ENCODE assay signal across 2 cellular contexts in the genomic region with DNA sequence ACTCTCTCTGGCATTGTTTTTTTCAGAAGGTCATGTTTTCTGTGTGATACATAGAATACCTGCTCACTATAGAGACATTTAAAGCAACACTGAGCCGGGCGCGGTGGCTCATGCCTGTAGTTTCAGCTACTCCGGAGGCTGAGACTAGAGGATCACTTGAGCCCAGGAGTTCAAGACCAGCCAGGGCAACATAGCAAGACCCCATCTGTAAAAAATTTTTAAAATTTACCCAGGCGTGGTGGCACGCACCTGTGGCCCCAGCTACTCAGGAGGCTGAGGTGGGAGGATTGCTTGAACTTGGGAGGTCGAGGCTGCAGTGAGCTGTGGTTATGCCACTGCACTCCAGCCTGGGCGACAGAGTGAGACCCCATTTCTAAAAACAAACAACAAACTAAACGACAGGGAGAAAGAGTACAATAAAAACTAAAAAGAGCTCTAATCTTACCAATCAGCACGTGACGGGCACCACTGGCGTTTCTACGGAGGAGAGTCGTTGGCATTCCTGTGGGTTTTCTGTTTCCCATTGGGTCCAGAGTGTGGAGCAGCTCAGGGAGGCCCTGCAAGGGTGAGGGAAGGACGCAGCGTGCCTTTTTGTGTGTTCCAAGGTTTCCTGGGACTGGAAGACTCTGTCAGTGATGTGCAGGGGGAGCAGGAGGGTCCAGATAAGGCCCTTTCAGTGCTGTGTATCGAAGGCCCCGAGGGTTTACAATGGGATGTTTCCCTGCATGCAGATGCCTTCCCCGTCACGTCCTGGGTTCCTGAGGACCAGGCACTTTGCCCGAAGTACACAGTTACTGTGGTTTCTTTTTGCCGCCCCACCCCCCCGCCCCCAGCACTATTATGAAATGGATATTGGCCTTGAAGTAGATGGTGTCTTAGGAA.
TF ChIP-seq lines count a peak whose summit lies in the region.

No MANE protein-coding gene starts in this region.

TF ChIP-seq in HepG2, 621 proteins besides CTCF, POLR2A, EP300 and RAD21 (continues in another document):
- TF ChIP-seq, protein P1, sequence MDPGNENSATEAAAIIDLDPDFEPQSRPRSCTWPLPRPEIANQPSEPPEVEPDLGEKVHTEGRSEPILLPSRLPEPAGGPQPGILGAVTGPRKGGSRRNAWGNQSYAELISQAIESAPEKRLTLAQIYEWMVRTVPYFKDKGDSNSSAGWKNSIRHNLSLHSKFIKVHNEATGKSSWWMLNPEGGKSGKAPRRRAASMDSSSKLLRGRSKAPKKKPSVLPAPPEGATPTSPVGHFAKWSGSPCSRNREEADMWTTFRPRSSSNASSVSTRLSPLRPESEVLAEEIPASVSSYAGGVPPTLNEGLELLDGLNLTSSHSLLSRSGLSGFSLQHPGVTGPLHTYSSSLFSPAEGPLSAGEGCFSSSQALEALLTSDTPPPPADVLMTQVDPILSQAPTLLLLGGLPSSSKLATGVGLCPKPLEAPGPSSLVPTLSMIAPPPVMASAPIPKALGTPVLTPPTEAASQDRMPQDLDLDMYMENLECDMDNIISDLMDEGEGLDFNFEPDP (CRISPR knock-in tag; conservative IDR thresholded peaks at IDR 0.05): 0 out of 2 replicates have a peak, but pooled peaks have one; percentile 55
- TF ChIP-seq ZFP37 (CRISPR knock-in tag; IDR thresholded peaks at IDR 0.05; ENCODE audit: borderline replicate concordance) (no peak), ZFX (CRISPR knock-in tag; IDR thresholded peaks at IDR 0.05; ENCODE audit: low read depth) (0 out of 2 replicates have a peak, but pooled peaks have one; percentile 8), NR2F6 (IDR thresholded peaks at IDR 0.05) (0 out of 2 replicates have a peak, but pooled peaks have one; percentile 20), NR2F6 (CRISPR knock-in tag; IDR thresholded peaks at IDR 0.05) (no peak), MYC (CRISPR knock-in tag; IDR thresholded peaks at IDR 0.05; ENCODE audit: borderline replicate concordance) (no peak), ZNF772 (CRISPR knock-in tag; IDR thresholded peaks at IDR 0.05) (0 out of 2 replicates have a peak, but pooled peaks have one; percentile 6), FOXK2 (IDR thresholded peaks at IDR 0.05) (no peak), MEF2D (CRISPR knock-in tag; IDR thresholded peaks at IDR 0.05) (0 out of 2 replicates have a peak, but pooled peaks have one; percentile 51), ZNF674 (CRISPR knock-in tag; IDR thresholded peaks at IDR 0.05; ENCODE audit: low read depth) (no peak), HDAC1 (CRISPR knock-in tag; IDR thresholded peaks at IDR 0.05) (0 out of 2 replicates have a peak, but pooled peaks have one; percentile 9), ZMYM4 (CRISPR knock-in tag; IDR thresholded peaks at IDR 0.05) (0 out of 2 replicates have a peak, but pooled peaks have one; percentile 13), MED1 (CRISPR knock-in tag; IDR thresholded peaks at IDR 0.05) (peak; percentile 39; the same call in 1 of the 2 replicates), SOX6 (IDR thresholded peaks at IDR 0.05) (no peak), SOX6 (CRISPR knock-in tag; IDR thresholded peaks at IDR 0.05) (no peak), ZNF558 (CRISPR knock-in tag; IDR thresholded peaks at IDR 0.05; ENCODE audit: borderline replicate concordance) (0 out of 2 replicates have a peak, but pooled peaks have one; percentile 6), ZNF121 (CRISPR knock-in tag; IDR thresholded peaks at IDR 0.05) (peak; percentile 89), BHLHE40 (IDR thresholded peaks at IDR 0.05; ENCODE audit: low read length) (peak; percentile 68), ZNF136 (CRISPR knock-in tag; IDR thresholded peaks at IDR 0.05; ENCODE audit: low read depth) (no peak), ZKSCAN8 (CRISPR knock-in tag; IDR thresholded peaks at IDR 0.05; ENCODE audit: borderline replicate concordance) (no peak), RFXANK (CRISPR knock-in tag; IDR thresholded peaks at IDR 0.05) (no peak), SPEN (CRISPR knock-in tag; IDR thresholded peaks at IDR 0.05; ENCODE audit: low read depth) (0 out of 2 replicates have a peak, but pooled peaks have one; percentile 26)
- TF ChIP-seq, protein P2, sequence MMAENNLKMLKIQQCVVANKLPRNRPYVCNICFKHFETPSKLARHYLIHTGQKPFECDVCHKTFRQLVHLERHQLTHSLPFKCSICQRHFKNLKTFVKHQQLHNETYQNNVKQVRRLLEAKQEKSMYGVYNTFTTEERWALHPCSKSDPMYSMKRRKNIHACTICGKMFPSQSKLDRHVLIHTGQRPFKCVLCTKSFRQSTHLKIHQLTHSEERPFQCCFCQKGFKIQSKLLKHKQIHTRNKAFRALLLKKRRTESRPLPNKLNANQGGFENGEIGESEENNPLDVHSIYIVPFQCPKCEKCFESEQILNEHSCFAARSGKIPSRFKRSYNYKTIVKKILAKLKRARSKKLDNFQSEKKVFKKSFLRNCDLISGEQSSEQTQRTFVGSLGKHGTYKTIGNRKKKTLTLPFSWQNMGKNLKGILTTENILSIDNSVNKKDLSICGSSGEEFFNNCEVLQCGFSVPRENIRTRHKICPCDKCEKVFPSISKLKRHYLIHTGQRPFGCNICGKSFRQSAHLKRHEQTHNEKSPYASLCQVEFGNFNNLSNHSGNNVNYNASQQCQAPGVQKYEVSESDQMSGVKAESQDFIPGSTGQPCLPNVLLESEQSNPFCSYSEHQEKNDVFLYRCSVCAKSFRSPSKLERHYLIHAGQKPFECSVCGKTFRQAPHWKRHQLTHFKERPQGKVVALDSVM (CRISPR knock-in tag; IDR thresholded peaks at IDR 0.05): peak; percentile 59; the same call in 1 of the 2 replicates
- TF ChIP-seq, protein P3, sequence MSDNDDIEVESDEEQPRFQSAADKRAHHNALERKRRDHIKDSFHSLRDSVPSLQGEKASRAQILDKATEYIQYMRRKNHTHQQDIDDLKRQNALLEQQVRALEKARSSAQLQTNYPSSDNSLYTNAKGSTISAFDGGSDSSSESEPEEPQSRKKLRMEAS (IDR thresholded peaks at IDR 0.05): peak; percentile 17; the same call in 1 of the 2 replicates
- TF ChIP-seq, protein P4, sequence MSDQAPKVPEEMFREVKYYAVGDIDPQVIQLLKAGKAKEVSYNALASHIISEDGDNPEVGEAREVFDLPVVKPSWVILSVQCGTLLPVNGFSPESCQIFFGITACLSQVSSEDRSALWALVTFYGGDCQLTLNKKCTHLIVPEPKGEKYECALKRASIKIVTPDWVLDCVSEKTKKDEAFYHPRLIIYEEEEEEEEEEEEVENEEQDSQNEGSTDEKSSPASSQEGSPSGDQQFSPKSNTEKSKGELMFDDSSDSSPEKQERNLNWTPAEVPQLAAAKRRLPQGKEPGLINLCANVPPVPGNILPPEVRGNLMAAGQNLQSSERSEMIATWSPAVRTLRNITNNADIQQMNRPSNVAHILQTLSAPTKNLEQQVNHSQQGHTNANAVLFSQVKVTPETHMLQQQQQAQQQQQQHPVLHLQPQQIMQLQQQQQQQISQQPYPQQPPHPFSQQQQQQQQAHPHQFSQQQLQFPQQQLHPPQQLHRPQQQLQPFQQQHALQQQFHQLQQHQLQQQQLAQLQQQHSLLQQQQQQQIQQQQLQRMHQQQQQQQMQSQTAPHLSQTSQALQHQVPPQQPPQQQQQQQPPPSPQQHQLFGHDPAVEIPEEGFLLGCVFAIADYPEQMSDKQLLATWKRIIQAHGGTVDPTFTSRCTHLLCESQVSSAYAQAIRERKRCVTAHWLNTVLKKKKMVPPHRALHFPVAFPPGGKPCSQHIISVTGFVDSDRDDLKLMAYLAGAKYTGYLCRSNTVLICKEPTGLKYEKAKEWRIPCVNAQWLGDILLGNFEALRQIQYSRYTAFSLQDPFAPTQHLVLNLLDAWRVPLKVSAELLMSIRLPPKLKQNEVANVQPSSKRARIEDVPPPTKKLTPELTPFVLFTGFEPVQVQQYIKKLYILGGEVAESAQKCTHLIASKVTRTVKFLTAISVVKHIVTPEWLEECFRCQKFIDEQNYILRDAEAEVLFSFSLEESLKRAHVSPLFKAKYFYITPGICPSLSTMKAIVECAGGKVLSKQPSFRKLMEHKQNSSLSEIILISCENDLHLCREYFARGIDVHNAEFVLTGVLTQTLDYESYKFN (CRISPR knock-in tag; conservative IDR thresholded peaks at IDR 0.05): 0 out of 2 replicates have a peak, but pooled peaks have one; percentile 16

TF ChIP-seq in HEK293T, 16 proteins besides CTCF, POLR2A, EP300 and RAD21:
- TF ChIP-seq NFRKB (IDR thresholded peaks at IDR 0.05) (no peak), SUZ12 (IDR thresholded peaks at IDR 0.05) (no peak), HDGF (IDR thresholded peaks at IDR 0.05; ENCODE audit: borderline replicate concordance) (no peak), BHLHE40 (IDR thresholded peaks at IDR 0.05; ENCODE audit: borderline replicate concordance) (no peak)
- TF ChIP-seq, protein P5, sequence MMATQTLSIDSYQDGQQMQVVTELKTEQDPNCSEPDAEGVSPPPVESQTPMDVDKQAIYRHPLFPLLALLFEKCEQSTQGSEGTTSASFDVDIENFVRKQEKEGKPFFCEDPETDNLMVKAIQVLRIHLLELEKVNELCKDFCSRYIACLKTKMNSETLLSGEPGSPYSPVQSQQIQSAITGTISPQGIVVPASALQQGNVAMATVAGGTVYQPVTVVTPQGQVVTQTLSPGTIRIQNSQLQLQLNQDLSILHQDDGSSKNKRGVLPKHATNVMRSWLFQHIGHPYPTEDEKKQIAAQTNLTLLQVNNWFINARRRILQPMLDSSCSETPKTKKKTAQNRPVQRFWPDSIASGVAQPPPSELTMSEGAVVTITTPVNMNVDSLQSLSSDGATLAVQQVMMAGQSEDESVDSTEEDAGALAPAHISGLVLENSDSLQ (IDR thresholded peaks at IDR 0.05): no peak
